2 cellular contexts compared by ENCODE assay signal in the genomic region with DNA sequence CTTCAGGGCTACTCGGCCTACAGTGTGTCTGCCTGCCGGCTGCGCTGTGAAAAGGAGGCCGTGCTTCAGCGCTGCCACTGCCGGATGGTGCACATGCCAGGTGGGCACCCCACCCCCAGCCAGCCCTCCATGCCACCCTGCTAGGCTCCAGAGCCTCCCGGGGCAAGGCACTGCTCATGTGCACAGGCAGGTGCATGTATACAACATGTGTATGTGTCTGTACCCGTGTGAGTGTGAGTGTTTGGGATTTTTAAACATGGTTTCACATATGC.
TF ChIP-seq lines count a peak whose summit lies in the region.

No MANE protein-coding gene starts in this region.

TF ChIP-seq in IMR-90, 13 proteins besides CTCF, POLR2A, EP300 and RAD21:
- TF ChIP-seq FOS (IDR thresholded peaks at IDR 0.05; ENCODE audit: low read depth, low read length) (no peak), CHD1 (IDR thresholded peaks at IDR 0.05; ENCODE audit: low read depth, low read length) (no peak), NFE2L2 (IDR thresholded peaks at IDR 0.05; ENCODE audit: low read depth, low read length) (no peak), RFX5 (IDR thresholded peaks at IDR 0.05; ENCODE audit: low read depth, low read length) (no peak), MAZ (IDR thresholded peaks at IDR 0.05; ENCODE audit: borderline replicate concordance, low read depth, low read length) (no peak), MAFK (IDR thresholded peaks at IDR 0.05; ENCODE audit: low read depth, low read length) (no peak), CEBPB (IDR thresholded peaks at IDR 0.05; ENCODE audit: low read depth, low read length) (no peak), RCOR1 (IDR thresholded peaks at IDR 0.05; ENCODE audit: insufficient replicate concordance, low read length) (no peak), SMC3 (IDR thresholded peaks at IDR 0.05; ENCODE audit: low read depth, low read length) (no peak)
- TF ChIP-seq, protein P1, sequence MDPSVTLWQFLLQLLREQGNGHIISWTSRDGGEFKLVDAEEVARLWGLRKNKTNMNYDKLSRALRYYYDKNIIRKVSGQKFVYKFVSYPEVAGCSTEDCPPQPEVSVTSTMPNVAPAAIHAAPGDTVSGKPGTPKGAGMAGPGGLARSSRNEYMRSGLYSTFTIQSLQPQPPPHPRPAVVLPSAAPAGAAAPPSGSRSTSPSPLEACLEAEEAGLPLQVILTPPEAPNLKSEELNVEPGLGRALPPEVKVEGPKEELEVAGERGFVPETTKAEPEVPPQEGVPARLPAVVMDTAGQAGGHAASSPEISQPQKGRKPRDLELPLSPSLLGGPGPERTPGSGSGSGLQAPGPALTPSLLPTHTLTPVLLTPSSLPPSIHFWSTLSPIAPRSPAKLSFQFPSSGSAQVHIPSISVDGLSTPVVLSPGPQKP (IDR thresholded peaks at IDR 0.05; ENCODE audit: borderline replicate concordance, low read depth, low read length) = no peak
- TF ChIP-seq, protein P2, sequence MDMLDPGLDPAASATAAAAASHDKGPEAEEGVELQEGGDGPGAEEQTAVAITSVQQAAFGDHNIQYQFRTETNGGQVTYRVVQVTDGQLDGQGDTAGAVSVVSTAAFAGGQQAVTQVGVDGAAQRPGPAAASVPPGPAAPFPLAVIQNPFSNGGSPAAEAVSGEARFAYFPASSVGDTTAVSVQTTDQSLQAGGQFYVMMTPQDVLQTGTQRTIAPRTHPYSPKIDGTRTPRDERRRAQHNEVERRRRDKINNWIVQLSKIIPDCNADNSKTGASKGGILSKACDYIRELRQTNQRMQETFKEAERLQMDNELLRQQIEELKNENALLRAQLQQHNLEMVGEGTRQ (IDR thresholded peaks at IDR 0.05; ENCODE audit: low read depth, low read length) = no peak

TF ChIP-seq in H1, 55 proteins besides CTCF, POLR2A, EP300 and RAD21:
- TF ChIP-seq CBX5 (IDR thresholded peaks at IDR 0.05; ENCODE audit: low read depth, low read length) = no peak
- no peak for TF ChIP-seq POLR2AphosphoS5 (IDR thresholded peaks at IDR 0.05; ENCODE audit: low read depth, low read length)
TF ChIP-seq in H1: peak in this region for 0.
